7 cellular contexts compared by ENCODE assay signal in genomic region chr10:119532251-119532650, GRCh38. TPM values are rescaled to one million over a fixed set of nuclear protein-coding genes. Genes with fewer than 3 reads are reported as not detected.
DNase-seq lines count a peak whose midpoint lies in the region; ATAC-seq and TF ChIP-seq lines count a peak whose summit lies in the region.
"Not testable (repeated sequence)": the region's sequence is repeated elsewhere in the genome, so short reads cannot be mapped to it uniquely, and the experiment has no call there.

No MANE protein-coding gene starts in this region.

- H3K9ac ChIP-seq in rectal smooth muscle tissue (ENCODE audit: low read length), result not testable (repeated sequence)

- peaks cover 78% of the 10 kb centered on the region for H3K4me1 Mint-ChIP-seq in CD8-positive, alpha-beta T cell (ENCODE audit: low read depth)
- peaks cover 45% of the 10 kb centered on the region for H3K4me1 Mint-ChIP-seq in activated CD4-positive, alpha-beta T cell treated with anti-CD3 and anti-CD28 coated beads, Interleukin-2, amount 10 ng/mL, durations not matched to agents 24 days and 14 days
- peaks cover 52% of the 10 kb centered on the region for H3K4me1 Mint-ChIP-seq in activated naive CD8-positive, alpha-beta T cell treated with anti-CD3 and anti-CD28 coated beads, Interleukin-2, amount 10 ng/mL, durations not matched to agents 7 days and 5 days
- H3K4me1 Mint-ChIP-seq in stimulated activated naive CD8-positive, alpha-beta T cell treated with anti-CD3 and anti-CD28 coated beads, Interleukin-15, amount 100 ng/mL, for 72 hours, result peaks cover 91% of the 10 kb centered on the region

- H3K27me3 Mint-ChIP-seq in CD8-positive, alpha-beta T cell (ENCODE audit: low read depth); activated CD4-positive, alpha-beta T cell treated with anti-CD3 and anti-CD28 coated beads, Interleukin-2, amount 10 ng/mL, durations not matched to agents 24 days and 14 days; activated naive CD8-positive, alpha-beta T cell treated with anti-CD3 and anti-CD28 coated beads, Interleukin-2, amount 10 ng/mL, durations not matched to agents 7 days and 5 days; stimulated activated naive CD8-positive, alpha-beta T cell treated with anti-CD3 and anti-CD28 coated beads, Interleukin-15, amount 100 ng/mL, for 72 hours: not testable (repeated sequence)

- POLR2A ChIA-PET in CD8-positive, alpha-beta T cell (lab: Charles Lee), result interaction anchor here (1.6 kb wide), 1 partner anchor 32 kb away, joined by 3 read pairs; no protein-coding TSS in a partner anchor
- POLR2A ChIA-PET in activated naive CD8-positive, alpha-beta T cell treated with anti-CD3 and anti-CD28 coated beads, Interleukin-2, amount 10 ng/mL, durations not matched to agents 7 days and 5 days (lab: Charles Lee), result interaction anchor here (1.1 to 1.4 kb wide), 2 partner anchors 16 to 324 kb away, joined by 4 to 5 read pairs; no protein-coding TSS in a partner anchor

- intact Hi-C loops in CD8-positive, alpha-beta T cell (cut with DNase I, micrococcal nuclease), result not testable (repeated sequence)
- intact Hi-C loops in activated CD4-positive, alpha-beta T cell treated with anti-CD3 and anti-CD28 coated beads, Interleukin-2, amount 10 ng/mL, durations not matched to agents 24 days and 14 days (cut with micrococcal nuclease), result loop anchor here (10.0 kb wide), 1 partner anchor 193 kb away; the partner anchor contains the start of gene INPP5F

- not testable (repeated sequence) for H3K9me3 Mint-ChIP-seq in CD8-positive, alpha-beta T cell; activated CD4-positive, alpha-beta T cell treated with anti-CD3 and anti-CD28 coated beads, Interleukin-2, amount 10 ng/mL, durations not matched to agents 24 days and 14 days; activated naive CD8-positive, alpha-beta T cell treated with anti-CD3 and anti-CD28 coated beads, Interleukin-2, amount 10 ng/mL, durations not matched to agents 7 days and 5 days; stimulated activated naive CD8-positive, alpha-beta T cell treated with anti-CD3 and anti-CD28 coated beads, Interleukin-15, amount 100 ng/mL, for 72 hours

- CTCF ChIA-PET in CD8-positive, alpha-beta T cell (lab: Charles Lee), result interaction anchor here (1.1 to 13.5 kb wide), 4 partner anchors 9 to 798 kb away, joined by 3 to 108 read pairs (median 3); partner anchors contain the start of gene RGS10

- H3K4me3 ChIP-seq in CD8-positive, alpha-beta T cell (ENCODE audit: low read depth, low read length); rectal smooth muscle tissue (ENCODE audit: low read length): not testable (repeated sequence)

- H3K27me3 ChIP-seq in CD8-positive, alpha-beta T cell (ENCODE audit: insufficient read depth, low read length); rectal smooth muscle tissue (ENCODE audit: control insufficient read depth, insufficient read depth, low read length): not testable (repeated sequence)

- not testable (repeated sequence) for TF ChIP-seq CTCF in CD8-positive, alpha-beta T cell (IDR thresholded peaks at IDR 0.05)

- peaks cover 43% of the 10 kb centered on the region for H3K36me3 Mint-ChIP-seq in CD8-positive, alpha-beta T cell
- H3K36me3 Mint-ChIP-seq in activated CD4-positive, alpha-beta T cell treated with anti-CD3 and anti-CD28 coated beads, Interleukin-2, amount 10 ng/mL, durations not matched to agents 24 days and 14 days (ENCODE audit: low read depth), result peaks cover 40% of the 10 kb centered on the region
- peaks cover 27% of the 10 kb centered on the region for H3K36me3 Mint-ChIP-seq in activated naive CD8-positive, alpha-beta T cell treated with anti-CD3 and anti-CD28 coated beads, Interleukin-2, amount 10 ng/mL, durations not matched to agents 7 days and 5 days

- H3K4me3 Mint-ChIP-seq in CD8-positive, alpha-beta T cell, result peak overlapping the region; percentile 44
- H3K4me3 Mint-ChIP-seq in activated CD4-positive, alpha-beta T cell treated with anti-CD3 and anti-CD28 coated beads, Interleukin-2, amount 10 ng/mL, durations not matched to agents 24 days and 14 days, result peak overlapping the region; percentile 28
- H3K4me3 Mint-ChIP-seq in activated naive CD8-positive, alpha-beta T cell treated with anti-CD3 and anti-CD28 coated beads, Interleukin-2, amount 10 ng/mL, durations not matched to agents 7 days and 5 days, result not testable (repeated sequence)
- peak overlapping the region; percentile 26 to 70 for H3K4me3 Mint-ChIP-seq in stimulated activated naive CD8-positive, alpha-beta T cell treated with anti-CD3 and anti-CD28 coated beads, Interleukin-15, amount 100 ng/mL, for 72 hours

- peak overlapping the region; percentile 15 for H3K27ac Mint-ChIP-seq in CD8-positive, alpha-beta T cell
- H3K27ac Mint-ChIP-seq in activated CD4-positive, alpha-beta T cell treated with anti-CD3 and anti-CD28 coated beads, Interleukin-2, amount 10 ng/mL, durations not matched to agents 24 days and 14 days, result not testable (repeated sequence)
- H3K27ac Mint-ChIP-seq in activated naive CD8-positive, alpha-beta T cell treated with anti-CD3 and anti-CD28 coated beads, Interleukin-2, amount 10 ng/mL, durations not matched to agents 7 days and 5 days, result peak overlapping the region; percentile 43
- peak overlapping the region in 1 of 2 donors; percentile 95 for H3K27ac Mint-ChIP-seq in stimulated activated naive CD8-positive, alpha-beta T cell treated with anti-CD3 and anti-CD28 coated beads, Interleukin-15, amount 100 ng/mL, for 72 hours

- peaks cover 69% of the 10 kb centered on the region for H3K4me1 ChIP-seq in CD8-positive, alpha-beta T cell (ENCODE audit: insufficient read depth, low read length)
- peaks cover 22% of the 10 kb centered on the region for H3K4me1 ChIP-seq in rectal smooth muscle tissue (ENCODE audit: control insufficient read depth, insufficient read depth, low read length)

- H3K27ac ChIP-seq in CD8-positive, alpha-beta T cell (ENCODE audit: low read depth, low read length), result not testable (repeated sequence)
- peak overlapping the region; percentile 38 for H3K27ac ChIP-seq in rectal smooth muscle tissue (ENCODE audit: low read depth, low read length)

- not testable (repeated sequence) for ATAC-seq in CD8-positive, alpha-beta T cell; activated naive CD8-positive, alpha-beta T cell treated with anti-CD3 and anti-CD28 coated beads, Interleukin-2, amount 10 ng/mL, durations not matched to agents 7 days and 5 days (ENCODE audit: low read depth); stimulated activated naive CD8-positive, alpha-beta T cell treated with anti-CD3 and anti-CD28 coated beads, Interleukin-15, amount 100 ng/mL, for 72 hours

- not testable (repeated sequence) for H3K9me3 ChIP-seq in CD8-positive, alpha-beta T cell (ENCODE audit: low read length)

- not testable (repeated sequence) for TF ChIP-seq POLR2A in erythroblast (IDR thresholded peaks at IDR 0.05; ENCODE audit: low read length)

- not testable (repeated sequence) for H3K36me3 ChIP-seq in CD8-positive, alpha-beta T cell (ENCODE audit: insufficient read depth, low read length); rectal smooth muscle tissue (ENCODE audit: control insufficient read depth, insufficient read depth, low read length)

- DNase-seq in CD8-positive, alpha-beta T cell; activated CD4-positive, alpha-beta T cell treated with anti-CD3 and anti-CD28 coated beads, Interleukin-2, amount 10 ng/mL, durations not matched to agents 24 days and 14 days; activated naive CD8-positive, alpha-beta T cell treated with anti-CD3 and anti-CD28 coated beads, Interleukin-2, amount 10 ng/mL, durations not matched to agents 7 days and 5 days; stimulated activated naive CD8-positive, alpha-beta T cell treated with anti-CD3 and anti-CD28 coated beads, Interleukin-15, amount 100 ng/mL, for 72 hours: not testable (repeated sequence)
- peak; percentile 48 for DNase-seq in activated effector memory CD4-positive, alpha-beta T cell treated with anti-CD3 and anti-CD28 coated beads, Interleukin-2, amount 50 U/mL, for 16 hours
- DNase-seq in erythroblast (lab: John Stamatoyannopoulos, UW), result peak; percentile 42 to 52

RNA-seq across cellular contexts. Expression of gene RGS10, which starts 10.3 kb away (rescaled TPM):
- 100 to 1,000 TPM; 145 to 152 TPM for total RNA-seq in CD8-positive, alpha-beta T cell
- 137 TPM in 2 replicates for total RNA-seq in activated CD4-positive, alpha-beta T cell treated with anti-CD3 and anti-CD28 coated beads, Interleukin-2, amount 10 ng/mL, durations not matched to agents 24 days and 14 days
- total RNA-seq in activated naive CD8-positive, alpha-beta T cell treated with anti-CD3 and anti-CD28 coated beads, Interleukin-2, amount 10 ng/mL, durations not matched to agents 7 days and 5 days, result 100 to 1,000 TPM; 157 to 159 TPM
